Comparison of ENCODE assay signal across 4 cellular contexts in genomic region chr10:93703841-93704240, GRCh38.
TF ChIP-seq lines count a peak whose summit lies in the region.

No MANE protein-coding gene starts in this region.

TF ChIP-seq in SK-N-SH, 30 proteins besides CTCF, POLR2A, EP300 and RAD21:
- no peak for TF ChIP-seq SMC3 (IDR thresholded peaks at IDR 0.05; ENCODE audit: low read depth, low read length)
- no peak for TF ChIP-seq SIN3A (IDR thresholded peaks at IDR 0.05; ENCODE audit: borderline replicate concordance, low read depth, low read length)
- TF ChIP-seq RXRA (IDR thresholded peaks at IDR 0.05; ENCODE audit: borderline replicate concordance, low read depth): no peak
- no peak for TF ChIP-seq RFX5 (IDR thresholded peaks at IDR 0.05; ENCODE audit: low read length)
- TF ChIP-seq, protein P1, sequence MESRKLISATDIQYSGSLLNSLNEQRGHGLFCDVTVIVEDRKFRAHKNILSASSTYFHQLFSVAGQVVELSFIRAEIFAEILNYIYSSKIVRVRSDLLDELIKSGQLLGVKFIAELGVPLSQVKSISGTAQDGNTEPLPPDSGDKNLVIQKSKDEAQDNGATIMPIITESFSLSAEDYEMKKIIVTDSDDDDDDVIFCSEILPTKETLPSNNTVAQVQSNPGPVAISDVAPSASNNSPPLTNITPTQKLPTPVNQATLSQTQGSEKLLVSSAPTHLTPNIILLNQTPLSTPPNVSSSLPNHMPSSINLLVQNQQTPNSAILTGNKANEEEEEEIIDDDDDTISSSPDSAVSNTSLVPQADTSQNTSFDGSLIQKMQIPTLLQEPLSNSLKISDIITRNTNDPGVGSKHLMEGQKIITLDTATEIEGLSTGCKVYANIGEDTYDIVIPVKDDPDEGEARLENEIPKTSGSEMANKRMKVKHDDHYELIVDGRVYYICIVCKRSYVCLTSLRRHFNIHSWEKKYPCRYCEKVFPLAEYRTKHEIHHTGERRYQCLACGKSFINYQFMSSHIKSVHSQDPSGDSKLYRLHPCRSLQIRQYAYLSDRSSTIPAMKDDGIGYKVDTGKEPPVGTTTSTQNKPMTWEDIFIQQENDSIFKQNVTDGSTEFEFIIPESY (IDR thresholded peaks at IDR 0.05; ENCODE audit: borderline replicate concordance, low read depth): no peak

TF ChIP-seq in SK-N-SH treated with all-trans-retinoic acid at 6 μM for 48 hours, 23 proteins besides CTCF, POLR2A, EP300 and RAD21:
- TF ChIP-seq, protein P2, sequence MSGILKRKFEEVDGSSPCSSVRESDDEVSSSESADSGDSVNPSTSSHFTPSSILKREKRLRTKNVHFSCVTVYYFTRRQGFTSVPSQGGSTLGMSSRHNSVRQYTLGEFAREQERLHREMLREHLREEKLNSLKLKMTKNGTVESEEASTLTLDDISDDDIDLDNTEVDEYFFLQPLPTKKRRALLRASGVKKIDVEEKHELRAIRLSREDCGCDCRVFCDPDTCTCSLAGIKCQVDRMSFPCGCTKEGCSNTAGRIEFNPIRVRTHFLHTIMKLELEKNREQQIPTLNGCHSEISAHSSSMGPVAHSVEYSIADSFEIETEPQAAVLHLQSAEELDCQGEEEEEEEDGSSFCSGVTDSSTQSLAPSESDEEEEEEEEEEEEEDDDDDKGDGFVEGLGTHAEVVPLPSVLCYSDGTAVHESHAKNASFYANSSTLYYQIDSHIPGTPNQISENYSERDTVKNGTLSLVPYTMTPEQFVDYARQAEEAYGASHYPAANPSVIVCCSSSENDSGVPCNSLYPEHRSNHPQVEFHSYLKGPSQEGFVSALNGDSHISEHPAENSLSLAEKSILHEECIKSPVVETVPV (CRISPR knock-in tag; IDR thresholded peaks at IDR 0.05): no peak
- TF ChIP-seq ESRRG (CRISPR knock-in tag; IDR thresholded peaks at IDR 0.05) (no peak), OSR1 (CRISPR knock-in tag; IDR thresholded peaks at IDR 0.05) (no peak), PPARA (CRISPR knock-in tag; IDR thresholded peaks at IDR 0.05; ENCODE audit: borderline replicate concordance) (no peak), ZFP3 (CRISPR knock-in tag; IDR thresholded peaks at IDR 0.05) (no peak), GLIS3 (CRISPR knock-in tag; IDR thresholded peaks at IDR 0.05) (no peak), ZNF70 (CRISPR knock-in tag; IDR thresholded peaks at IDR 0.05) (no peak), TCF4 (CRISPR knock-in tag; IDR thresholded peaks at IDR 0.05; ENCODE audit: borderline replicate concordance) (no peak), ZNF8 (CRISPR knock-in tag; IDR thresholded peaks at IDR 0.05) (no peak), ZFP30 (CRISPR knock-in tag; IDR thresholded peaks at IDR 0.05) (no peak), POU6F1 (CRISPR knock-in tag; IDR thresholded peaks at IDR 0.05; ENCODE audit: borderline replicate concordance, low read depth) (no peak), SNAI2 (CRISPR knock-in tag; IDR thresholded peaks at IDR 0.05) (no peak), TOX (CRISPR knock-in tag; IDR thresholded peaks at IDR 0.05; ENCODE audit: borderline replicate concordance) (no peak), ARNTL (CRISPR knock-in tag; IDR thresholded peaks at IDR 0.05; ENCODE audit: borderline replicate concordance, low read depth) (no peak)
- TF ChIP-seq, protein P3, sequence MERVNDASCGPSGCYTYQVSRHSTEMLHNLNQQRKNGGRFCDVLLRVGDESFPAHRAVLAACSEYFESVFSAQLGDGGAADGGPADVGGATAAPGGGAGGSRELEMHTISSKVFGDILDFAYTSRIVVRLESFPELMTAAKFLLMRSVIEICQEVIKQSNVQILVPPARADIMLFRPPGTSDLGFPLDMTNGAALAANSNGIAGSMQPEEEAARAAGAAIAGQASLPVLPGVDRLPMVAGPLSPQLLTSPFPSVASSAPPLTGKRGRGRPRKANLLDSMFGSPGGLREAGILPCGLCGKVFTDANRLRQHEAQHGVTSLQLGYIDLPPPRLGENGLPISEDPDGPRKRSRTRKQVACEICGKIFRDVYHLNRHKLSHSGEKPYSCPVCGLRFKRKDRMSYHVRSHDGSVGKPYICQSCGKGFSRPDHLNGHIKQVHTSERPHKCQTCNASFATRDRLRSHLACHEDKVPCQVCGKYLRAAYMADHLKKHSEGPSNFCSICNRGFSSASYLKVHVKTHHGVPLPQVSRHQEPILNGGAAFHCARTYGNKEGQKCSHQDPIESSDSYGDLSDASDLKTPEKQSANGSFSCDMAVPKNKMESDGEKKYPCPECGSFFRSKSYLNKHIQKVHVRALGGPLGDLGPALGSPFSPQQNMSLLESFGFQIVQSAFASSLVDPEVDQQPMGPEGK (CRISPR knock-in tag; IDR thresholded peaks at IDR 0.05; ENCODE audit: borderline replicate concordance): no peak

TF ChIP-seq in HCT116, 20 proteins besides CTCF, POLR2A, EP300 and RAD21:
- TF ChIP-seq POLR2AphosphoS5 (IDR thresholded peaks at IDR 0.05; ENCODE audit: low read depth, low read length) (no peak), YY1 (IDR thresholded peaks at IDR 0.05; ENCODE audit: extremely low read depth, insufficient replicate concordance, low read depth, low read length) (no peak), SRF (IDR thresholded peaks at IDR 0.05; ENCODE audit: low read depth) (no peak), EZH2phosphoT487 (IDR thresholded peaks at IDR 0.05; ENCODE audit: borderline replicate concordance) (no peak), REST (IDR thresholded peaks at IDR 0.05; ENCODE audit: low read depth) (no peak), TCF7L2 (IDR thresholded peaks at IDR 0.05; ENCODE audit: borderline replicate concordance, extremely low read depth, insufficient read depth, insufficient read length) (no peak), ZFX (IDR thresholded peaks at IDR 0.05) (no peak), FOSL1 (IDR thresholded peaks at IDR 0.05; ENCODE audit: low read depth) (no peak)
- TF ChIP-seq, protein P1 (IDR thresholded peaks at IDR 0.05; ENCODE audit: extremely low read depth, insufficient replicate concordance, low read length): no peak
- TF ChIP-seq, protein P4, sequence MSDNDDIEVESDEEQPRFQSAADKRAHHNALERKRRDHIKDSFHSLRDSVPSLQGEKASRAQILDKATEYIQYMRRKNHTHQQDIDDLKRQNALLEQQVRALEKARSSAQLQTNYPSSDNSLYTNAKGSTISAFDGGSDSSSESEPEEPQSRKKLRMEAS (IDR thresholded peaks at IDR 0.05): no peak

TF ChIP-seq in neural cell, 6 proteins besides CTCF, POLR2A, EP300 and RAD21:
- TF ChIP-seq REST (IDR thresholded peaks at IDR 0.05; ENCODE audit: borderline replicate concordance) (no peak), POLR2AphosphoS5 (IDR thresholded peaks at IDR 0.05) (no peak), EZH2 (IDR thresholded peaks at IDR 0.05; ENCODE audit: borderline replicate concordance, insufficient read depth, low read length, poor library complexity, severe bottlenecking) (no peak)
